In genomic region chr3:123586131-123586530, GRCh38 we compare ENCODE assay signal across 8 cellular contexts. TPM values are rescaled to one million over a fixed set of nuclear protein-coding genes. Genes with fewer than 3 reads are reported as not detected.
A peak's percentile ranks its signal among the peaks of the same experiment; 100 is the strongest.
DNase-seq lines count a peak whose midpoint lies in the region; ATAC-seq, FAIRE-seq and TF ChIP-seq lines count a peak whose summit lies in the region.

No MANE protein-coding gene starts in this region.

- DNase-seq in GM12891 (ENCODE audit: insufficient read length, low spot score) (no peak), NCI-H1694 treated with DMSO at 0.1 percent for 48 hours (lab: John Stamatoyannopoulos, UW) (peak; percentile 77), coronary artery (ENCODE audit: low spot score) (no peak), mesendoderm (peak; percentile 93), stomach (peak; percentile 40), AG08396 (ENCODE audit: low spot score) (no peak)
- peak; percentile 34 for DNase-seq in T-helper 2 cell treated with Interferon-gamma antibody and Interleukin-4, amounts not matched to agents 5 μg/mL and 100 μg/mL, for 36 hours (ENCODE audit: low spot score)

- no peak overlapping the region for H3K27ac Mint-ChIP-seq in T-helper 2 cell treated with Interferon-gamma antibody and Interleukin-4, amounts not matched to agents 5 μg/mL and 100 μg/mL, for 36 hours

- H3K4me3 Mint-ChIP-seq in T-helper 2 cell treated with Interferon-gamma antibody and Interleukin-4, amounts not matched to agents 5 μg/mL and 100 μg/mL, for 36 hours: no peak overlapping the region

- H2BK15ac ChIP-seq in mesendoderm (replicated peaks; ENCODE audit: low read depth): no peak overlapping the region

- H3K27me3 ChIP-seq in mesendoderm (ENCODE audit: insufficient read depth, low read length, poor library complexity): no peaks in the 10 kb centered on the region
- H3K27me3 ChIP-seq in stomach: no peaks in the 10 kb centered on the region

- H3K4me3 ChIP-seq in coronary artery (peak overlapping the region; percentile 100), mesendoderm (ENCODE audit: low read length) (peak overlapping the region; percentile 72), stomach (peak overlapping the region; percentile 88 to 96 (median 92))

- H4K5ac ChIP-seq in mesendoderm (ENCODE audit: low read length): no peak overlapping the region

- FAIRE-seq in GM12891 (lab: Jason Lieb, UNC): peak; percentile 61

- peak overlapping the region; percentile 20 for H3K4ac ChIP-seq in mesendoderm (ENCODE audit: low read depth, low read length)

- intact Hi-C loops in stomach (cut with DNase I; ENCODE audit: low total_unique reads): no loop called here

- no peak for TF ChIP-seq EP300 in stomach (IDR thresholded peaks at IDR 0.05)

- H3K79me1 ChIP-seq in mesendoderm (ENCODE audit: low read length): peaks cover 3% of the 10 kb centered on the region

- peaks cover 0 to 12% (median 9%) of the 10 kb centered on the region in 4 donors for H3K9me3 ChIP-seq in stomach

- no peak overlapping the region for H3K23ac ChIP-seq in mesendoderm (ENCODE audit: low read length)

- H3K36me3 ChIP-seq in mesendoderm (ENCODE audit: control insufficient read depth, insufficient read depth, low read length) (no peaks in the 10 kb centered on the region), stomach (peaks cover 4 to 16% (median 10%) of the 10 kb centered on the region in 4 donors)

- peak overlapping the region; percentile 91 for H3K9ac ChIP-seq in mesendoderm (ENCODE audit: low read length)

- H3K79me2 ChIP-seq in mesendoderm (ENCODE audit: control insufficient read depth, insufficient read depth, low read length): peaks cover 4% of the 10 kb centered on the region

- no peak overlapping the region for H2AK5ac ChIP-seq in mesendoderm (ENCODE audit: low read length)

- no peak for TF ChIP-seq POLR2A in GM12891 (IDR thresholded peaks at IDR 0.05; ENCODE audit: low read depth, low read length)
- TF ChIP-seq POLR2A in stomach (IDR thresholded peaks at IDR 0.05): no peak

- no peak overlapping the region for H2BK120ac ChIP-seq in mesendoderm (ENCODE audit: low read depth, low read length)

- peak overlapping the region; percentile 97 for H3K56ac ChIP-seq in mesendoderm (ENCODE audit: low read length)

- no peak overlapping the region for H2BK5ac ChIP-seq in mesendoderm (ENCODE audit: low read length)

- peak overlapping the region; percentile 21 for H3K18ac ChIP-seq in mesendoderm (ENCODE audit: low read length)

- no peaks in the 10 kb centered on the region for H3K27me3 Mint-ChIP-seq in T-helper 2 cell treated with Interferon-gamma antibody and Interleukin-4, amounts not matched to agents 5 μg/mL and 100 μg/mL, for 36 hours (ENCODE audit: low read depth)

- WGBS in mesendoderm (ENCODE audit: extremely low coverage, insufficient coverage, low lambda C conversion rate): no CpG with 5 or more reads among the region's 10 CpGs
- 3 to 7% (median 4%) methylated on average over 10 of the region's 10 CpGs for WGBS in stomach, 5 donors

- H3K4me2 ChIP-seq in mesendoderm (ENCODE audit: low read length): peak overlapping the region; percentile 62

- H3K4me1 ChIP-seq in mesendoderm (ENCODE audit: control insufficient read depth, low read depth, low read length) (no peaks in the 10 kb centered on the region), stomach (peaks cover 6 to 35% (median 25%) of the 10 kb centered on the region in 4 donors)

- no peak for ATAC-seq in GM21367 (IDR thresholded peaks at IDR 0.05; ENCODE audit: unreplicated experiment)

- H4K8ac ChIP-seq in mesendoderm (ENCODE audit: low read depth, low read length): peak overlapping the region; percentile 79

- peaks cover 15% of the 10 kb centered on the region for H3K9me3 Mint-ChIP-seq in T-helper 2 cell treated with Interferon-gamma antibody and Interleukin-4, amounts not matched to agents 5 μg/mL and 100 μg/mL, for 36 hours

- H3K4me1 Mint-ChIP-seq in T-helper 2 cell treated with Interferon-gamma antibody and Interleukin-4, amounts not matched to agents 5 μg/mL and 100 μg/mL, for 36 hours (ENCODE audit: low read depth): peaks cover 22% of the 10 kb centered on the region

- TF ChIP-seq CTCF in coronary artery (IDR thresholded peaks at IDR 0.05): no peak
- no peak for TF ChIP-seq CTCF in stomach (IDR thresholded peaks at IDR 0.05)

- no peak overlapping the region for H3K27ac ChIP-seq in coronary artery
- H3K27ac ChIP-seq in mesendoderm (ENCODE audit: low read depth, low read length): peak overlapping the region; percentile 88
- peak overlapping the region; percentile 11 to 95 (median 92) for H3K27ac ChIP-seq in stomach

- H3K36me3 Mint-ChIP-seq in T-helper 2 cell treated with Interferon-gamma antibody and Interleukin-4, amounts not matched to agents 5 μg/mL and 100 μg/mL, for 36 hours (ENCODE audit: low read depth): peaks cover 38% of the 10 kb centered on the region

TF ChIP-seq in GM12891, 5 proteins besides CTCF, POLR2A, EP300 and RAD21:
- TF ChIP-seq TAF1 (IDR thresholded peaks at IDR 0.05; ENCODE audit: low read depth, low read length) (no peak), SPI1 (IDR thresholded peaks at IDR 0.05; ENCODE audit: low read depth, low read length) (no peak), POU2F2 (IDR thresholded peaks at IDR 0.05; ENCODE audit: low read depth, low read length) (no peak), POLR2AphosphoS5 (IDR thresholded peaks at IDR 0.05; ENCODE audit: low read depth, low read length) (no peak), PAX5 (IDR thresholded peaks at IDR 0.05; ENCODE audit: insufficient read depth, low read length, severe bottlenecking) (no peak)

RNA-seq across cellular contexts. Expression of gene HACD2, which starts 1.3 kb away (rescaled TPM):
- 5.7 TPM for polyA plus RNA-seq in GM12891 (2012; ENCODE audit: low read depth, missing spikeins)
- polyA plus RNA-seq in mesendoderm (2013, experiment 1 of 2): 23.3 TPM
- 22.7 TPM for polyA plus RNA-seq in mesendoderm (2013, experiment 2 of 2)
- 10 to 100 TPM in 4 of 5 donors, 1 to 10 TPM in 1; 6.7 to 36.0 (median 22.8) TPM for total RNA-seq in stomach
- 10 to 100 TPM in 1 of 3 donors, 1 to 10 TPM in 2; 5.3 to 10.1 (median 7.2) TPM for polyA plus RNA-seq in stomach

Comparison
In these comparisons a context has a peak if more than half of its experiments do, and no peak if none do; other contexts are left out.
1. DNase-seq: peak in NCI-H1694 treated with DMSO at 0.1 percent for 48 hours (single experiment), T-helper 2 cell treated with Interferon-gamma antibody and Interleukin-4, amounts not matched to agents 5 μg/mL and 100 μg/mL, for 36 hours (single experiment), mesendoderm (single experiment) and stomach (single experiment); none in GM12891 (single experiment), coronary artery (single experiment) and AG08396 (single experiment).
2. H3K27ac ChIP-seq: peak in mesendoderm (single experiment) and stomach (5 of 5); none in coronary artery (0 of 2).
3. Peak in every context shown above with its lines, with median percentiles within 50 percentile points of each other: H3K4me3 ChIP-seq.